9 cellular contexts compared by ENCODE assay signal in genomic region chr4:185587444-185588161, GRCh38.
DNase-seq lines count a peak whose midpoint lies in the region; ATAC-seq, FAIRE-seq and TF ChIP-seq lines count a peak whose summit lies in the region.
"Had no signal": no experiment of that assay in that cellular context is flagged by ENCODE, and none has a peak within 500 bp of the region (broad histone marks: within the 10 kb centered on the region; RNA-seq: fewer than 3 reads in every experiment).

No MANE protein-coding gene starts in this region.

- FAIRE-seq in HTR-8/SVneo (lab: Jason Lieb, UNC), result no peak

- no peak for TF ChIP-seq CTCF in fibroblast of pulmonary artery (IDR thresholded peaks at IDR 0.05; ENCODE audit: low read length, missing control alignments)

- H3K4me3 ChIP-seq in fibroblast of pulmonary artery (replicated peaks; ENCODE audit: low read depth, low read length), result no peak overlapping the region

- peak; percentile 68 for DNase-seq in activated CD4-positive, alpha-beta T cell treated with anti-CD3 and anti-CD28 coated beads, Interleukin-2, amount 50 U/mL, for 1 hour
- peak; percentile 43 for DNase-seq in fibroblast of pulmonary artery (ENCODE audit: low read depth)
- DNase-seq in stimulated activated CD4-positive, alpha-beta T cell treated with anti-CD3 and anti-CD28 coated beads, Interleukin-4, amount 100 ng/mL, for 1 hour, result peak; percentile 73
- DNase-seq in HTR-8/SVneo (ENCODE audit: insufficient read length, low spot score), result no peak
- no peak for DNase-seq in NCI-H2029 treated with DMSO at 0.1 percent for 48 hours (lab: John Stamatoyannopoulos, UW)
- DNase-seq in KG1 (lab: John Stamatoyannopoulos, UW), result no peak

- ATAC-seq in GM19035 (IDR thresholded peaks at IDR 0.05; ENCODE audit: unreplicated experiment) (peak; percentile 97), HG03060 (IDR thresholded peaks at IDR 0.05; ENCODE audit: low read depth, unreplicated experiment) (peak; percentile 91)
- ATAC-seq: Panc1 had no signal

Comparison
In these comparisons a context has a peak if more than half of its experiments do, and no peak if none do; other contexts are left out.
1. DNase-seq: peak in activated CD4-positive, alpha-beta T cell treated with anti-CD3 and anti-CD28 coated beads, Interleukin-2, amount 50 U/mL, for 1 hour (single experiment), fibroblast of pulmonary artery (single experiment) and stimulated activated CD4-positive, alpha-beta T cell treated with anti-CD3 and anti-CD28 coated beads, Interleukin-4, amount 100 ng/mL, for 1 hour (single experiment); none in HTR-8/SVneo (single experiment), NCI-H2029 treated with DMSO at 0.1 percent for 48 hours (single experiment) and KG1 (single experiment).